Comparison of ENCODE assay signal across 15 cellular contexts in the genomic region with DNA sequence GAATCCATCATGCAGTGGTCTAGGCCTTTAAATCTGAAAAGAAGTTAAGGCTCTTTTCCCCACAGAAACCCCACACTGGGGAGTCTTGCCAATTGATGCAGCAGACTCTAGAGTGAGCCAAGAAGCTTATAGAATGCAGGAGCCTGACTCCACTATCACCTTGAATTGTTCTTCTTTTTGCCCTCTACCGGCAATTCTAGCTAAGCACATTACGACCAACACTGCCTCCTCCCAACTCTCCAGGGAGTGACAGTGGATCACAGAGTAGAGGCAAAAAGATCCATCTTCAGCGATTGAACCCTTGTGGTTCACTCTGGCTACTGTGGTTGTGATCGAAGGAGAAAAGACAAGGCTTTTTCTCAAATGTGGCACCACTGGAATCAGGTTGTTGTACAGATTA.
A peak's percentile ranks its signal among the peaks of the same experiment; 100 is the strongest.
DNase-seq lines count a peak whose midpoint lies in the region; ATAC-seq and TF ChIP-seq lines count a peak whose summit lies in the region.
"Had no signal": no experiment of that assay in that cellular context is flagged by ENCODE, and none has a peak within 500 bp of the region (broad histone marks: within the 10 kb centered on the region; RNA-seq: fewer than 3 reads in every experiment).

No MANE protein-coding gene starts in this region.

- no peaks in the 10 kb centered on the region; the same call in 1 of the 2 replicates for H3K27me3 Mint-ChIP-seq in HFFc6 (ENCODE audit: insufficient read depth)
- H3K27me3 Mint-ChIP-seq: activated CD4-positive, alpha-beta memory T cell treated with anti-CD3 and anti-CD28 coated beads, Interleukin-2, amount 10 ng/mL, durations not matched to agents 7 days and 5 days had no signal

- no peaks in the 10 kb centered on the region for H3K4me1 Mint-ChIP-seq in HFFc6 (ENCODE audit: low read depth)
- H3K4me1 Mint-ChIP-seq: activated CD4-positive, alpha-beta memory T cell treated with anti-CD3 and anti-CD28 coated beads, Interleukin-2, amount 10 ng/mL, durations not matched to agents 7 days and 5 days had no signal

- H3K4me1 ChIP-seq in BE2C: no peaks in the 10 kb centered on the region; the same call in none of the 2 replicates
- H3K4me1 ChIP-seq: thyroid gland had no signal

- H3K36me3 ChIP-seq in BE2C: no peaks in the 10 kb centered on the region
- H3K36me3 ChIP-seq in WERI-Rb-1: no peaks in the 10 kb centered on the region
- H3K36me3 ChIP-seq: thyroid gland had no signal

- H3K4me3 ChIP-seq in BE2C (ENCODE audit: low read depth, low read length) (no peak overlapping the region), WERI-Rb-1 (ENCODE audit: low read depth, low read length) (no peak overlapping the region)
- H3K4me3 ChIP-seq: thyroid gland had no signal

- peak; percentile 36 for DNase-seq in BE2C
- DNase-seq in HFFc6: no peak
- peak; percentile 80 for DNase-seq in WERI-Rb-1
- DNase-seq in islet precursor cell: peak; percentile 64
- DNase-seq in T-helper 1 cell: no peak
- no peak for DNase-seq in NCI-H1694 (lab: John Stamatoyannopoulos, UW)
- DNase-seq in NCI-H748 treated with DMSO at 0.1 percent for 48 hours (lab: John Stamatoyannopoulos, UW): no peak
- DNase-seq: activated CD4-positive, alpha-beta memory T cell treated with anti-CD3 and anti-CD28 coated beads, Interleukin-2, amount 10 ng/mL, durations not matched to agents 7 days and 5 days; activated effector memory CD4-positive, alpha-beta T cell treated with Interleukin-2 at 50 U/mL for 16 hours; NCI-H187; stimulated activated CD4-positive, alpha-beta T cell treated with anti-CD3 and anti-CD28 coated beads, Interleukin-1b, Interleukin-23, amount 100 ng/mL, for 48 hours; stimulated activated CD8-positive, alpha-beta memory T cell treated with anti-CD3 and anti-CD28 coated beads, Interleukin-4, amount 100 ng/mL, for 48 hours; thyroid gland had no signal

- H3K27ac Mint-ChIP-seq in HFFc6: no peak overlapping the region
- H3K27ac Mint-ChIP-seq: activated CD4-positive, alpha-beta memory T cell treated with anti-CD3 and anti-CD28 coated beads, Interleukin-2, amount 10 ng/mL, durations not matched to agents 7 days and 5 days had no signal

- H3K4me3 Mint-ChIP-seq in HFFc6: no peak overlapping the region
- H3K4me3 Mint-ChIP-seq: activated CD4-positive, alpha-beta memory T cell treated with anti-CD3 and anti-CD28 coated beads, Interleukin-2, amount 10 ng/mL, durations not matched to agents 7 days and 5 days had no signal

- TF ChIP-seq CTCF in BE2C (IDR thresholded peaks at IDR 0.05; ENCODE audit: low read depth, low read length): peak; percentile 73
- TF ChIP-seq CTCF in HFFc6 (IDR thresholded peaks at IDR 0.05): 0 out of 2 replicates have a peak, but pooled peaks have one; percentile 16
- peak; percentile 71 for TF ChIP-seq CTCF in WERI-Rb-1 (IDR thresholded peaks at IDR 0.05; ENCODE audit: low read depth, low read length)

- ATAC-seq in GM19463 (IDR thresholded peaks at IDR 0.05; ENCODE audit: unreplicated experiment): no peak
- ATAC-seq: left lobe of liver had no signal

- no peaks in the 10 kb centered on the region for H3K36me3 Mint-ChIP-seq in HFFc6 (ENCODE audit: low read depth)

- no peaks in the 10 kb centered on the region for H3K9me3 Mint-ChIP-seq in HFFc6
- H3K9me3 Mint-ChIP-seq: activated CD4-positive, alpha-beta memory T cell treated with anti-CD3 and anti-CD28 coated beads, Interleukin-2, amount 10 ng/mL, durations not matched to agents 7 days and 5 days had no signal

- H3K27me3 ChIP-seq in BE2C (no peaks in the 10 kb centered on the region), WERI-Rb-1 (ENCODE audit: insufficient read depth, low read depth, severe bottlenecking) (no peaks in the 10 kb centered on the region)
- H3K27me3 ChIP-seq: thyroid gland had no signal

- no peaks in the 10 kb centered on the region for H3K9me3 ChIP-seq in BE2C
- H3K9me3 ChIP-seq in WERI-Rb-1 (ENCODE audit: severe bottlenecking): no peaks in the 10 kb centered on the region
- H3K9me3 ChIP-seq: thyroid gland had no signal

- peak overlapping the region; percentile 22 for H3K27ac ChIP-seq in WERI-Rb-1
- H3K27ac ChIP-seq: thyroid gland had no signal

Comparison
In these comparisons a context has a peak if more than half of its experiments do, and no peak if none do; other contexts are left out.
1. DNase-seq: peak in BE2C (single experiment), WERI-Rb-1 (single experiment) and islet precursor cell (single experiment); none in HFFc6 (single experiment), T-helper 1 cell (0 of 5), NCI-H1694 (single experiment) and NCI-H748 treated with DMSO at 0.1 percent for 48 hours (single experiment).
2. CTCF ChIP-seq: peak in every context shown above with its lines; median percentile 73 in BE2C; 71 in WERI-Rb-1; 16 in HFFc6.